Comparison of ENCODE assay signal across 17 cellular contexts in genomic region chr6:11756726-11757125, GRCh38. TPM values are rescaled to one million over a fixed set of nuclear protein-coding genes. Genes with fewer than 3 reads are reported as not detected.
A peak's percentile ranks its signal among the peaks of the same experiment; 100 is the strongest.
DNase-seq lines count a peak whose midpoint lies in the region; ATAC-seq lines count a peak whose summit lies in the region.
"Had no signal": no experiment of that assay in that cellular context is flagged by ENCODE, and none has a peak within 500 bp of the region (broad histone marks: within the 10 kb centered on the region; RNA-seq: fewer than 3 reads in every experiment).

No MANE protein-coding gene starts in this region.

- POLR2A ChIA-PET in activated CD4-positive, alpha-beta T cell treated with anti-CD3 and anti-CD28 coated beads for 36 hours (lab: Charles Lee) = no interaction called here
- POLR2A ChIA-PET in activated naive CD8-positive, alpha-beta T cell treated with anti-CD3 and anti-CD28 coated beads, Interleukin-2, amount 10 ng/mL, durations not matched to agents 7 days and 5 days (lab: Charles Lee) = no interaction called here

- H3K4me3 ChIP-seq in Jurkat, Clone E6-1 (ENCODE audit: low read length) = no peak overlapping the region
- H3K4me3 ChIP-seq: BLaER1, HAP-1 had no signal

- no peak overlapping the region for H3K4me3 Mint-ChIP-seq in activated CD4-positive, alpha-beta T cell treated with anti-CD3 and anti-CD28 coated beads for 36 hours
- H3K4me3 Mint-ChIP-seq in activated naive CD8-positive, alpha-beta T cell treated with anti-CD3 and anti-CD28 coated beads, Interleukin-2, amount 10 ng/mL, durations not matched to agents 7 days and 5 days = no peak overlapping the region
- no peak overlapping the region for H3K4me3 Mint-ChIP-seq in activated naive CD8-positive, alpha-beta T cell treated with anti-CD3 and anti-CD28 coated beads for 36 hours
- no peak overlapping the region for H3K4me3 Mint-ChIP-seq in stimulated activated effector memory CD8-positive, alpha-beta T cell treated with anti-CD3 and anti-CD28 coated beads, Interleukin-12 subunit alpha, Interleukin-12 subunit beta, amount 100 ng/mL, for 72 hours
- H3K4me3 Mint-ChIP-seq: B cell; CD4-positive, CD25-positive, alpha-beta regulatory T cell; CD8-positive, alpha-beta T cell; HFFc6 had no signal

- H3K27ac Mint-ChIP-seq in activated CD4-positive, alpha-beta T cell treated with anti-CD3 and anti-CD28 coated beads for 36 hours = no peak overlapping the region
- no peak overlapping the region for H3K27ac Mint-ChIP-seq in activated naive CD8-positive, alpha-beta T cell treated with anti-CD3 and anti-CD28 coated beads, Interleukin-2, amount 10 ng/mL, durations not matched to agents 7 days and 5 days
- H3K27ac Mint-ChIP-seq in activated naive CD8-positive, alpha-beta T cell treated with anti-CD3 and anti-CD28 coated beads for 36 hours = no peak overlapping the region
- H3K27ac Mint-ChIP-seq in stimulated activated effector memory CD8-positive, alpha-beta T cell treated with anti-CD3 and anti-CD28 coated beads, Interleukin-12 subunit alpha, Interleukin-12 subunit beta, amount 100 ng/mL, for 72 hours = no peak overlapping the region
- H3K27ac Mint-ChIP-seq: B cell; CD4-positive, CD25-positive, alpha-beta regulatory T cell; CD8-positive, alpha-beta T cell; HFFc6 had no signal

- H3K9me3 Mint-ChIP-seq in activated CD4-positive, alpha-beta T cell treated with anti-CD3 and anti-CD28 coated beads for 36 hours (ENCODE audit: low read depth) = peaks cover 8% of the 10 kb centered on the region
- H3K9me3 Mint-ChIP-seq in activated naive CD8-positive, alpha-beta T cell treated with anti-CD3 and anti-CD28 coated beads, Interleukin-2, amount 10 ng/mL, durations not matched to agents 7 days and 5 days = peaks cover 4% of the 10 kb centered on the region
- H3K9me3 Mint-ChIP-seq in activated naive CD8-positive, alpha-beta T cell treated with anti-CD3 and anti-CD28 coated beads for 36 hours = peaks cover 11% of the 10 kb centered on the region
- peaks cover 3% of the 10 kb centered on the region for H3K9me3 Mint-ChIP-seq in stimulated activated effector memory CD8-positive, alpha-beta T cell treated with anti-CD3 and anti-CD28 coated beads, Interleukin-12 subunit alpha, Interleukin-12 subunit beta, amount 100 ng/mL, for 72 hours
- H3K9me3 Mint-ChIP-seq: CD8-positive, alpha-beta T cell had no signal

- peaks cover 16% of the 10 kb centered on the region for H3K4me1 Mint-ChIP-seq in activated CD4-positive, alpha-beta T cell treated with anti-CD3 and anti-CD28 coated beads for 36 hours
- peaks cover 8% of the 10 kb centered on the region for H3K4me1 Mint-ChIP-seq in activated naive CD8-positive, alpha-beta T cell treated with anti-CD3 and anti-CD28 coated beads, Interleukin-2, amount 10 ng/mL, durations not matched to agents 7 days and 5 days
- peaks cover 19% of the 10 kb centered on the region for H3K4me1 Mint-ChIP-seq in activated naive CD8-positive, alpha-beta T cell treated with anti-CD3 and anti-CD28 coated beads for 36 hours
- peaks cover 5% of the 10 kb centered on the region for H3K4me1 Mint-ChIP-seq in stimulated activated effector memory CD8-positive, alpha-beta T cell treated with anti-CD3 and anti-CD28 coated beads, Interleukin-12 subunit alpha, Interleukin-12 subunit beta, amount 100 ng/mL, for 72 hours
- H3K4me1 Mint-ChIP-seq: B cell had no signal

- peaks cover 2% of the 10 kb centered on the region for H3K36me3 Mint-ChIP-seq in activated CD4-positive, alpha-beta T cell treated with anti-CD3 and anti-CD28 coated beads for 36 hours (ENCODE audit: low read depth)
- peaks cover 2% of the 10 kb centered on the region for H3K36me3 Mint-ChIP-seq in activated naive CD8-positive, alpha-beta T cell treated with anti-CD3 and anti-CD28 coated beads, Interleukin-2, amount 10 ng/mL, durations not matched to agents 7 days and 5 days
- H3K36me3 Mint-ChIP-seq in activated naive CD8-positive, alpha-beta T cell treated with anti-CD3 and anti-CD28 coated beads for 36 hours = no peaks in the 10 kb centered on the region
- H3K36me3 Mint-ChIP-seq in stimulated activated effector memory CD8-positive, alpha-beta T cell treated with anti-CD3 and anti-CD28 coated beads, Interleukin-12 subunit alpha, Interleukin-12 subunit beta, amount 100 ng/mL, for 72 hours = no peaks in the 10 kb centered on the region
- H3K36me3 Mint-ChIP-seq: CD8-positive, alpha-beta T cell had no signal

- intact Hi-C loops in activated CD4-positive, alpha-beta T cell treated with anti-CD3 and anti-CD28 coated beads for 36 hours (cut with DNase I, micrococcal nuclease) = no loop called here

- CTCF ChIA-PET in activated CD4-positive, alpha-beta T cell treated with anti-CD3 and anti-CD28 coated beads for 36 hours (lab: Charles Lee) = no interaction called here

- no peaks in the 10 kb centered on the region for H3K27me3 Mint-ChIP-seq in activated CD4-positive, alpha-beta T cell treated with anti-CD3 and anti-CD28 coated beads for 36 hours
- no peaks in the 10 kb centered on the region for H3K27me3 Mint-ChIP-seq in activated naive CD8-positive, alpha-beta T cell treated with anti-CD3 and anti-CD28 coated beads, Interleukin-2, amount 10 ng/mL, durations not matched to agents 7 days and 5 days
- no peaks in the 10 kb centered on the region for H3K27me3 Mint-ChIP-seq in activated naive CD8-positive, alpha-beta T cell treated with anti-CD3 and anti-CD28 coated beads for 36 hours

- no peak for DNase-seq in activated CD4-positive, alpha-beta T cell treated with anti-CD3 and anti-CD28 coated beads for 36 hours
- no peak for DNase-seq in activated CD4-positive, alpha-beta T cell treated with anti-CD3 and anti-CD28 coated beads, Interleukin-2, amount 50 U/mL, for 4 hours
- DNase-seq in activated naive CD8-positive, alpha-beta T cell treated with anti-CD3 and anti-CD28 coated beads, Interleukin-2, amount 10 ng/mL, durations not matched to agents 7 days and 5 days = no peak
- no peak for DNase-seq in activated naive CD8-positive, alpha-beta T cell treated with anti-CD3 and anti-CD28 coated beads for 36 hours
- DNase-seq in Jurkat, Clone E6-1 (ENCODE audit: low read depth, low spot score) = peak; percentile 20
- no peak for DNase-seq in stimulated activated effector memory CD8-positive, alpha-beta T cell treated with anti-CD3 and anti-CD28 coated beads, Interleukin-12 subunit alpha, Interleukin-12 subunit beta, amount 100 ng/mL, for 72 hours (ENCODE audit: low spot score in 2 of 2)
- no peak for DNase-seq in globus pallidus (ENCODE audit: low spot score)
- DNase-seq: Caco-2; CD8-positive, alpha-beta T cell; DMS153; DND-41; GOT3; HFFc6 had no signal

- peak; percentile 55 for ATAC-seq in activated CD4-positive, alpha-beta T cell treated with anti-CD3 and anti-CD28 coated beads for 36 hours
- peak; percentile 50 for ATAC-seq in activated naive CD8-positive, alpha-beta T cell treated with anti-CD3 and anti-CD28 coated beads, Interleukin-2, amount 10 ng/mL, durations not matched to agents 7 days and 5 days (ENCODE audit: low read depth)
- ATAC-seq in stimulated activated effector memory CD8-positive, alpha-beta T cell treated with anti-CD3 and anti-CD28 coated beads, Interleukin-12 subunit alpha, Interleukin-12 subunit beta, amount 100 ng/mL, for 72 hours = peak; percentile 43
- ATAC-seq: CD8-positive, alpha-beta T cell had no signal

RNA-seq across cellular contexts. Expression of gene ADTRP, which starts 21.9 kb away (rescaled TPM):
- total RNA-seq in activated CD4-positive, alpha-beta T cell treated with anti-CD3 and anti-CD28 coated beads for 36 hours = 10 to 100 TPM; 26.3 to 29.6 TPM
- total RNA-seq in activated naive CD8-positive, alpha-beta T cell treated with anti-CD3 and anti-CD28 coated beads, Interleukin-2, amount 10 ng/mL, durations not matched to agents 7 days and 5 days = 1 to 10 TPM; 1.9 to 2.3 TPM
- 10 to 100 TPM; 29.1 to 31.5 TPM for total RNA-seq in activated naive CD8-positive, alpha-beta T cell treated with anti-CD3 and anti-CD28 coated beads for 36 hours
- 0.95 TPM for polyA plus RNA-seq in Jurkat, Clone E6-1 (2012; ENCODE audit: insufficient read depth, insufficient read length)

Comparison
In these comparisons a context has a peak if more than half of its experiments do, and no peak if none do; other contexts are left out.
1. RNA of gene ADTRP, which starts 21.9 kb away (total RNA-seq): 29.1 to 31.5 TPM in activated naive CD8-positive, alpha-beta T cell treated with anti-CD3 and anti-CD28 coated beads for 36 hours and 26.3 to 29.6 TPM in activated CD4-positive, alpha-beta T cell treated with anti-CD3 and anti-CD28 coated beads for 36 hours; 1.9 to 2.3 TPM in activated naive CD8-positive, alpha-beta T cell treated with anti-CD3 and anti-CD28 coated beads, Interleukin-2, amount 10 ng/mL, durations not matched to agents 7 days and 5 days; every median in the first group is over 4 times any median in the second.
2. Peak in every context shown above with its lines, with median percentiles within 50 percentile points of each other: ATAC-seq.